Comparison of ENCODE assay signal across 18 cellular contexts in the genomic region with DNA sequence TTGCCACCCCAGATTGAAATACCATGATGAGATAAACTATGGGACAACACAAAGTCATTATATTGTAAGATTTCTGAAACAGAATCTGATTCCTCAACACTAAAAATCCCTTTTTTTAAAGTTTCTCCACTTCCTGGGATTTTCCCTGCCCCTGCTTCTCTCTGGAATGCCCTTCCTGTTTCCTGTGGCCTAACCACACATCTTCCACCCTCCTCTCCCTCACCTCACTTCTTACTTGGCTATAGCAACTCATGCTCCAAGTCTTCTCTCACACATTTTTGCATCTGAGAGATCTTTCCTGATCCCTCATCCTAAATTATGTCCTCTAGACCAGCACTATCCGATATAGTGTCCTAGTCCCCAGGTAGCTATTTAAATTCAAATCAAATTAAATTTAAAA. TPM values are rescaled to one million over a fixed set of nuclear protein-coding genes. Genes with fewer than 3 reads are reported as not detected.
DNase-seq lines count a peak whose midpoint lies in the region; ATAC-seq, FAIRE-seq and TF ChIP-seq lines count a peak whose summit lies in the region.
"Had no signal": no experiment of that assay in that cellular context is flagged by ENCODE, and none has a peak within 500 bp of the region (broad histone marks: within the 10 kb centered on the region; RNA-seq: fewer than 3 reads in every experiment).

No MANE protein-coding gene starts in this region.

- peaks cover 5% of the 10 kb centered on the region for H3K27me3 Mint-ChIP-seq in endothelial cell (ENCODE audit: unreplicated experiment)

- DNase-seq in Daoy (ENCODE audit: low read depth) (peak; percentile 70), HT1080 (ENCODE audit: low read depth) (peak; percentile 64), endothelial cell (ENCODE audit: low spot score) (no peak), urothelium cell line (ENCODE audit: low spot score) (peak; percentile 56), left lobe of liver (ENCODE audit: low spot score) (no peak), GM19239 (ENCODE audit: insufficient read length, low spot score) (no peak), NCI-H146 treated with DMSO at 0.1 percent for 48 hours (lab: John Stamatoyannopoulos, UW; ENCODE audit: unreplicated experiment) (no peak)
- DNase-seq: BE2C; CD8-positive, alpha-beta T cell; COR-L47; DMS153; DMS79 treated with DMSO at 0.1 percent for 48 hours; H7 had no signal

- TF ChIP-seq CTCF in endothelial cell (IDR thresholded peaks at IDR 0.05; ENCODE audit: unreplicated experiment), result no peak

- H3K4me3 Mint-ChIP-seq in endothelial cell (ENCODE audit: unreplicated experiment), result peak overlapping the region; percentile 10
- H3K4me3 Mint-ChIP-seq: CD8-positive, alpha-beta T cell; GM23338; IgD-negative memory B cell had no signal

- H3K36me3 Mint-ChIP-seq in endothelial cell (ENCODE audit: low read depth, unreplicated experiment), result no peaks in the 10 kb centered on the region
- H3K36me3 Mint-ChIP-seq: CD8-positive, alpha-beta T cell; IgD-negative memory B cell had no signal

- no peak for ATAC-seq in left lobe of liver
- ATAC-seq: CD8-positive, alpha-beta T cell; GM23338 had no signal

- FAIRE-seq in urothelium cell line (lab: Jason Lieb, UNC) (no peak), GM19239 (lab: Jason Lieb, UNC) (no peak)
- FAIRE-seq: A204.1, D721Med, GM12891 had no signal

- no peaks in the 10 kb centered on the region for H3K9me3 Mint-ChIP-seq in endothelial cell (ENCODE audit: unreplicated experiment)
- H3K9me3 Mint-ChIP-seq: CD8-positive, alpha-beta T cell; GM23338 had no signal

- peaks cover 17% of the 10 kb centered on the region for H3K4me1 Mint-ChIP-seq in endothelial cell (ENCODE audit: unreplicated experiment)

- peak overlapping the region; percentile 86 for H3K27ac Mint-ChIP-seq in endothelial cell (ENCODE audit: unreplicated experiment)
- H3K27ac Mint-ChIP-seq: CD8-positive, alpha-beta T cell; GM23338; IgD-negative memory B cell had no signal

RNA-seq across cellular contexts. Expression of a gene that starts 4.1 kb away (rescaled TPM):
- 1.7 and 2.4 TPM in 2 replicates for total RNA-seq in Daoy (2014; rRNA removed; shearing (Covaris generic))
- 0.02 and 0.03 TPM in 2 replicates for total RNA-seq in HT1080 (2014; rRNA removed; shearing (Covaris generic))
- 0.02 and 0.13 TPM in 2 replicates for polyA plus RNA-seq in HT1080 (2015; cell fraction: cytosol; rRNA removed)
- 0.14 and 0.36 TPM in 2 replicates for polyA plus RNA-seq in HT1080 (2015; cell fraction: nucleus; rRNA removed)
- total RNA-seq in endothelial cell (ENCODE audit: unreplicated experiment), result 2.3 TPM
- total RNA-seq in left lobe of liver, result 17.2 TPM
- total RNA-seq: CD8-positive, alpha-beta T cell had no signal
- polyA plus RNA-seq: IgD-negative memory B cell had no signal

Comparison
In these comparisons a context has a peak if more than half of its experiments do, and no peak if none do; other contexts are left out.
1. DNase-seq: peak in Daoy (single experiment), HT1080 (single experiment) and urothelium cell line (single experiment); none in endothelial cell (single experiment), left lobe of liver (single experiment), GM19239 (single experiment) and NCI-H146 treated with DMSO at 0.1 percent for 48 hours (single experiment).